Comparison of ENCODE assay signal across 8 cellular contexts in the genomic region with DNA sequence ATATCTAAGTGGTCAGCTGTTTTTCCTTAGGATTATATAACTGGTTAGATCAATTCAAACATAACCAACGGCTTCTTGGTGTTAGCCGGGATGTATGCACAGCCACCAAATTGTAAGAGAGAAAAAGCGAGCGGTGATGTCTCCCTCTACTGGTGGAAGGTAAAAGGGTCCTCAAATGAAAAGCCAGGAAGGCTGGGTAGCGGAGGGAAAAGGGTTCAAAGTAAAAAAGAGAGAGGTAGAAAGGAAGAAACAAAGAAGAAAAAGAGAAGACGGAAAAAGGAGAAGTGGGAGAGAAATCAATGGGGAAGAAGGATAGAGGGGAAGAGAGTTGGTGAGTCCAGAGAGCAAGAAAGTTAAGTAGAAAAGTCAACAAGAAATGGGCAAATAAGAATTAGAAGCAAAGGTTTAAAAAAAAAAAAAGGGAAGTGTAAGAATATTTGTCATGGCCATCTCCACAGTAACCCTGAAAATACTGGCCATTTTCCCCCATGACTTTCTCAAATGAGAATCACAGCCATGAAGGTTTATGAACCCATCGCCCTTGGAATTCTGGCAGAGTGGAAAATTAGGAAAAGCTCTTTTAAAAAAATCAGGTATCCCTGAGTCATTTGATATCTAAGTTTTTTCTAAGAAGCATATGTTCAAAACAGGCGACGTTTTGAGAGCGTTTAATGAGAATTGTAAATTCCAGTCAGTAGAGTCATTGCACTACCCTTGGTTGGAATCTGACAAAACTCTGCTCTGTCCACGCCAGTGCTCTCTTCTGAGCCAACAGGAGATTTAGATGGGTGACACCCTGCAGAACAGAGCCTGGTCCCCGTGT.
DNase-seq lines count a peak whose midpoint lies in the region; ATAC-seq, FAIRE-seq and TF ChIP-seq lines count a peak whose summit lies in the region.

No MANE protein-coding gene starts in this region.

- DNase-seq in AG09319 (ENCODE audit: extremely low read depth, low read depth) (no peak), NCI-H1105 (lab: John Stamatoyannopoulos, UW) (peak; percentile 73), T-helper 9 cell (peak; percentile 38), brain microvascular endothelial cell (peak; percentile 70)
- DNase-seq in stimulated activated CD4-positive, alpha-beta T cell treated with anti-CD3 and anti-CD28 coated beads, Interleukin-2, amount 100 ng/mL, for 48 hours, result peak; percentile 47 to 58

- TF ChIP-seq CTCF in AG09319 (IDR thresholded peaks at IDR 0.05; ENCODE audit: low read depth, low read length) (peak; percentile 83), brain microvascular endothelial cell (IDR thresholded peaks at IDR 0.05; ENCODE audit: low read depth, low read length, missing control alignments) (peak; percentile 90)

- H3K27ac ChIP-seq in brain microvascular endothelial cell, result no peak overlapping the region

- H3K36me3 ChIP-seq in brain microvascular endothelial cell (replicated peaks), result no peaks in the 10 kb centered on the region

- no peaks in the 10 kb centered on the region for H3K27me3 ChIP-seq in brain microvascular endothelial cell (replicated peaks)

- no peak overlapping the region for H3K4me3 ChIP-seq in brain microvascular endothelial cell (ENCODE audit: low read depth, low read length)

- in situ Hi-C loops in brain microvascular endothelial cell (cut with HindIII; ENCODE audit: low pct_ligation_motif_present, low sequenced_read_pairs), result no loop called here

- peak; percentile 93 for FAIRE-seq in islet of Langerhans (lab: Jason Lieb, UNC)

- ATAC-seq in GM18502 (IDR thresholded peaks at IDR 0.05; ENCODE audit: poor library complexity, unreplicated experiment), result peak; percentile 57
- ATAC-seq in HG02588 (IDR thresholded peaks at IDR 0.05; ENCODE audit: unreplicated experiment), result no peak
